In genomic region chr2:148538375-148538774, GRCh38 we compare ENCODE assay signal across 15 cellular contexts.
"Had no signal": no experiment of that assay in that cellular context is flagged by ENCODE, and none has a peak within 500 bp of the region (broad histone marks: within the 10 kb centered on the region; RNA-seq: fewer than 3 reads in every experiment).

No MANE protein-coding gene starts in this region.

- H3K27ac ChIP-seq: epithelial cell of prostate, suprapubic skin, WERI-Rb-1 had no signal

- H3K4me3 ChIP-seq: smooth muscle cell, suprapubic skin had no signal

- H3K36me3 ChIP-seq: suprapubic skin, WERI-Rb-1 had no signal

- H3K4me3 Mint-ChIP-seq: nephron progenitor cell had no signal

- H3K9me3 ChIP-seq: suprapubic skin had no signal

- H3K27ac Mint-ChIP-seq: nephron progenitor cell had no signal

- H3K27me3 ChIP-seq: suprapubic skin had no signal

- H3K9me3 Mint-ChIP-seq: nephron progenitor cell had no signal

- ATAC-seq: right cardiac atrium had no signal

- DNase-seq: activated CD4-positive, alpha-beta T cell treated with anti-CD3 and anti-CD28 coated beads, Interleukin-2, amount 50 U/mL, for 48 hours; activated effector memory CD4-positive, alpha-beta T cell treated with Interleukin-2 at 50 U/mL for 16 hours; kidney glomerular epithelial cell; nephron progenitor cell; occipital lobe; right cardiac atrium; stimulated activated CD4-positive, alpha-beta T cell treated with anti-CD3 and anti-CD28 coated beads, Interleukin-4, amount 100 ng/mL, for 4 hours; stimulated activated CD8-positive, alpha-beta memory T cell treated with anti-CD3 and anti-CD28 coated beads, Interleukin-4, amount 100 ng/mL, for 48 hours; stimulated activated naive CD4-positive, alpha-beta T cell treated with Interleukin-2 at 50 U/mL for 16 hours; T1000; trophoblast cell; WERI-Rb-1 had no signal
